ENCODE assay signal across 8 cellular contexts in the genomic region with DNA sequence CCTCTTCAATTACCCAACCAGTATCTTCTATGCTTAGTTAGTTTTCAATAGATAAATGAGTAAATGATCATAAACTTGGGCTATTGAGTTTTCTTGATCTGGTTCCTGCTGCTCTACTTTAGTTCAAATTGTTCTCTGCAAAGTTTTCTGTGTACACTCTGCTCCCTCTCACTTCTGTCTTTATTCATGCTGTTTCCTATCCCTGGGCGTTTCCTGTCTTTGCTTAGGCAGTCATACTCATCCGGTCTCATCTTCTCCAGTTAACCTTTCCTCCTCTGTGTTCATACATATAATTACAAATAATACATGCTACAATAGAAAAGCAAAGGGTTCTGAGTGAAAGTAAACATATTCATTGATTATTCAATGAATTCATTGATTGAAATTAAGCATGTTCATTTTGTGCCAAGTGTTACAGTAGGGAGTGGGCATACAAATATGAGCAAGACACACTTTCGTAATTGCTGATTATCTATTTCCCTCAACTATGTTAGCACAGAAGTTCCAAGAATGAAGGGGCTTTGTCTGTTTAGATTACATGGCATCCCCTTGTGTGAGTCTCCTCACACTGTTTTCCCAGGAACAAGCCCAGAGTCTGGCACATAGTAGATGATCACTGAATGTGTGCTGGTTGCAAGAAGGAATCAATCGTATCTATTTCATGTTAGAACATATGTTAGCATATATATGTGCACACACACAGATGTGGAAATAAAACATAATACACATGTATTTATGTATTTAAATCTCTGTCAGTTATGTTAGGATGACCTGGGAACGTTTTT. TPM values are rescaled to one million over a fixed set of nuclear protein-coding genes. Genes with fewer than 3 reads are reported as not detected.
DNase-seq lines count a peak whose midpoint lies in the region; ATAC-seq and TF ChIP-seq lines count a peak whose summit lies in the region.

No MANE protein-coding gene starts in this region.

- no peak for DNase-seq in GM06990 (ENCODE audit: extremely low read depth, insufficient read length)
- DNase-seq in activated CD4-positive, alpha-beta memory T cell treated with anti-CD3 and anti-CD28 coated beads for 36 hours, result no peak
- DNase-seq in NCI-H2029 (lab: John Stamatoyannopoulos, UW), result no peak
- DNase-seq in GM10248 (ENCODE audit: extremely low spot score), result no peak
- DNase-seq in activated CD8-positive, alpha-beta memory T cell treated with anti-CD3 and anti-CD28 coated beads for 24 hours, result no peak
- no peak for DNase-seq in iPS-NIHi7 (ENCODE audit: extremely low spot score)

- peaks cover 17% of the 10 kb centered on the region for H3K36me3 Mint-ChIP-seq in activated CD4-positive, alpha-beta memory T cell treated with anti-CD3 and anti-CD28 coated beads for 36 hours

- H3K4me1 Mint-ChIP-seq in activated CD4-positive, alpha-beta memory T cell treated with anti-CD3 and anti-CD28 coated beads for 36 hours (ENCODE audit: low read depth), result peaks cover 21% of the 10 kb centered on the region

- H3K36me3 ChIP-seq in GM06990 (ENCODE audit: control insufficient read depth, insufficient read depth, low read length), result no peaks in the 10 kb centered on the region; the same call in 1 of the 2 replicates

- CTCF ChIA-PET in activated CD4-positive, alpha-beta memory T cell treated with anti-CD3 and anti-CD28 coated beads for 36 hours (lab: Charles Lee), result interaction anchor here (1.3 kb wide), 1 partner anchor 346 kb away, joined by 3 read pairs; no protein-coding TSS in a partner anchor
- CTCF ChIA-PET in GM10248 (lab: Yijun Ruan, JAX), result no interaction called here

- ATAC-seq in HG02885 (IDR thresholded peaks at IDR 0.05; ENCODE audit: poor library complexity, unreplicated experiment), result peak; percentile 46

- peaks cover 11% of the 10 kb centered on the region for H3K4me1 ChIP-seq in mononuclear cell (ENCODE audit: insufficient read depth, low read length)

- H3K9me3 ChIP-seq in mononuclear cell (ENCODE audit: low read depth, low read length), result no peaks in the 10 kb centered on the region

- H3K27ac Mint-ChIP-seq in activated CD4-positive, alpha-beta memory T cell treated with anti-CD3 and anti-CD28 coated beads for 36 hours, result peak overlapping the region; percentile 94

- H3K4me3 ChIP-seq in GM06990 (replicated peaks; ENCODE audit: low read depth, low read length), result peak overlapping the region; percentile 77
- H3K4me3 ChIP-seq in mononuclear cell (ENCODE audit: low read length), result peak overlapping the region; percentile 56

- H3K4me3 Mint-ChIP-seq in activated CD4-positive, alpha-beta memory T cell treated with anti-CD3 and anti-CD28 coated beads for 36 hours, result peak overlapping the region; percentile 68

- TF ChIP-seq CTCF in GM06990 (IDR thresholded peaks at IDR 0.05; ENCODE audit: insufficient read depth, low read length, poor library complexity, severe bottlenecking) (no peak), GM10248 (IDR thresholded peaks at IDR 0.05; ENCODE audit: control extremely low read depth, extremely low read depth, low read depth, missing control alignments) (no peak)

- H3K27me3 ChIP-seq in GM06990 (replicated peaks; ENCODE audit: control insufficient read depth, insufficient read depth, low read length), result no peaks in the 10 kb centered on the region
- H3K27me3 ChIP-seq in mononuclear cell (ENCODE audit: insufficient read depth, low read length), result no peaks in the 10 kb centered on the region

- intact Hi-C loops in activated CD4-positive, alpha-beta memory T cell treated with anti-CD3 and anti-CD28 coated beads for 36 hours (cut with micrococcal nuclease), result no loop called here

- no peaks in the 10 kb centered on the region for H3K27me3 Mint-ChIP-seq in activated CD4-positive, alpha-beta memory T cell treated with anti-CD3 and anti-CD28 coated beads for 36 hours

- H3K9me3 Mint-ChIP-seq in activated CD4-positive, alpha-beta memory T cell treated with anti-CD3 and anti-CD28 coated beads for 36 hours, result no peaks in the 10 kb centered on the region

- POLR2A ChIA-PET in activated CD4-positive, alpha-beta memory T cell treated with anti-CD3 and anti-CD28 coated beads for 36 hours (lab: Charles Lee), result interaction anchor here (1.0 kb wide), 1 partner anchor 47 kb away, joined by 3 read pairs; a partner anchor contains a TSS
- POLR2A ChIA-PET in GM10248 (lab: Yijun Ruan, JAX), result no interaction called here

RNA-seq across cellular contexts. Expression of a gene that starts 1.1 kb away (rescaled TPM):
- total RNA-seq in activated CD4-positive, alpha-beta memory T cell treated with anti-CD3 and anti-CD28 coated beads for 36 hours, result 10 to 100 TPM; 13.6 to 15.3 TPM
- total RNA-seq in mononuclear cell, result 3.7 TPM

RNA-seq across cellular contexts. Expression of a gene that starts 46.9 kb away (rescaled TPM):
- 100 to 1,000 TPM in 1 of 2 experiments, 10 to 100 TPM in 1; 89.7 to 100 TPM for total RNA-seq in activated CD4-positive, alpha-beta memory T cell treated with anti-CD3 and anti-CD28 coated beads for 36 hours
- 12.6 TPM for total RNA-seq in mononuclear cell
